In the genomic region with DNA sequence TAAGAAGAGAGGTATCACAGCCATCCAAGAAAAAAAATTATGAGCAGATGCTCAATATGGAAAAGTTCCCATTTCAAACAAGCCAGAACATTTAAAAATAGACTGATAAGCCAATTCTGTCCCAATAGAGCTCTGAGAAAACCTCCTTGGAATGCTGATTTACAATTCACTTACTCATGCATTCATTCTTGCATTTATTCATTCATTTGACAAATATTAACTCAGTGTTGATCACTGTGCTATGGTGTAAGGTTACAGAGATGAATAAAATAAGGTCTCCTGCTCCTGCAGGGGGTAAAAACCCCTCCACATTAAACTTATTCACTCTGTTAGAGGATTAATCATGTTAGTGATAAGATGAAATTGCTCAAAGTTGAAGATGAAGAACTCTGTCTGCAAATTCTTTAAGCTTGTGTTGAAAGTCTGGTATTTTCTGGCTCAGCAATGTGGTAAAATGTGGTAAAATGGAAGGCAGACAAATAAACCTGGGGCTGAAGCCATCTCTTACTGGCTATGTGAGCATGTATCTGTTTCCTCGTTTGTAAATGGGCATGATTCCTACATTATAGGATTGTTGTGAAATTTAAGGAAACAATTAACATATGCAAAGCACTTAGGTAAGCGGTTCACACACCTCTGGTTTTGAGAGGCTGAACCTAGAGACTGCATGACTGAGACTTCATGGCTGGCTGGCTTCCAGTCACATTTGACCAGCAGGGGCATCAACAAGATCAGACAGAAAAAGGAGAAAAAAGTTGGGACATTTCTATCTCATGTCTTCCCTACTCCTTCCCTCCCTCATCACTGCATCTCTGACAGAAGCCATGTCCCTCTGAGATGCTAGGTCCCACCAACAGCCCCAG, we compare ENCODE assay signal across 17 cellular contexts. TPM values are rescaled to one million over a fixed set of nuclear protein-coding genes. Genes with fewer than 3 reads are reported as not detected.
A peak's percentile ranks its signal among the peaks of the same experiment; 100 is the strongest.
DNase-seq lines count a peak whose midpoint lies in the region; ATAC-seq and TF ChIP-seq lines count a peak whose summit lies in the region.
"Had no signal": no experiment of that assay in that cellular context is flagged by ENCODE, and none has a peak within 500 bp of the region (broad histone marks: within the 10 kb centered on the region; RNA-seq: fewer than 3 reads in every experiment).

No MANE protein-coding gene starts in this region.

- H2BK20ac ChIP-seq in IMR-90 (ENCODE audit: low read depth, low read length) = peak overlapping the region; percentile 92

- H3K23ac ChIP-seq in IMR-90 (ENCODE audit: low read depth, low read length) = peak overlapping the region; percentile 76

- peak overlapping the region; percentile 84 for H3K14ac ChIP-seq in IMR-90 (replicated peaks; ENCODE audit: low read depth, low read length)

- peak overlapping the region; percentile 67 to 70 for H4K8ac ChIP-seq in IMR-90 (ENCODE audit: low read depth in 2 of 2, low read length in 2 of 2)

- H2AK9ac ChIP-seq in IMR-90 (replicated peaks; ENCODE audit: low read depth, low read length, poor library complexity) = peak overlapping the region; percentile 80

- H4K91ac ChIP-seq in IMR-90 (ENCODE audit: insufficient read depth, low read depth, low read length) = peak overlapping the region; percentile 87

- no peak for TF ChIP-seq POLR2A in IMR-90 (IDR thresholded peaks at IDR 0.05; ENCODE audit: low read depth, low read length)

- no peaks in the 10 kb centered on the region for H3K36me3 ChIP-seq in IMR-90 (ENCODE audit: control insufficient read depth, insufficient read depth, low read length)
- H3K36me3 ChIP-seq: HAP-1, heart right ventricle, thyroid gland had no signal

- H2BK15ac ChIP-seq in IMR-90 (ENCODE audit: low read depth, low read length) = peak overlapping the region; percentile 59; the same call in 2 of the 3 replicates

- H2AFZ ChIP-seq in IMR-90 (replicated peaks; ENCODE audit: low read length, poor library complexity) = peak overlapping the region; percentile 37

- H3K4me3 ChIP-seq in AG10803 (ENCODE audit: low read length) (no peak overlapping the region), IMR-90 (ENCODE audit: insufficient read depth, low read depth, low read length) (no peak overlapping the region), cardiac fibroblast (replicated peaks in 1 of 2; ENCODE audit: low read depth in 2 of 2, low read length in 2 of 2) (no peak overlapping the region)
- H3K4me3 ChIP-seq: HAP-1, heart right ventricle, thyroid gland had no signal

- no peaks in the 10 kb centered on the region for H3K79me1 ChIP-seq in IMR-90 (ENCODE audit: low read depth in 1 of 2, low read length in 2 of 2)

- H3K4me2 ChIP-seq in IMR-90 (ENCODE audit: low read depth, low read length) = peak overlapping the region; percentile 75

- H4K5ac ChIP-seq in IMR-90 (ENCODE audit: low read depth, low read length) = peak overlapping the region; percentile 77

- no peak overlapping the region for H3K9ac ChIP-seq in IMR-90 (ENCODE audit: low read depth, low read length)

- peak overlapping the region; percentile 93 for H3K4ac ChIP-seq in IMR-90 (ENCODE audit: low read depth, low read length)

- dilution Hi-C loops in IMR-90 (cut with HindIII; ENCODE audit: low sequenced_read_pairs, unreplicated experiment) = no loop called here

- POLR2A ChIA-PET in IMR-90 (lab: Charles Lee; ENCODE audit: unreplicated experiment) = no interaction called here

- H3K4me1 ChIP-seq in IMR-90 (ENCODE audit: control insufficient read depth, insufficient read depth, low read length) = peaks cover 13% of the 10 kb centered on the region
- H3K4me1 ChIP-seq: HAP-1, thyroid gland had no signal

- no peaks in the 10 kb centered on the region for H3K27me3 ChIP-seq in IMR-90 (ENCODE audit: control insufficient read depth, insufficient read depth, low read length)
- H3K27me3 ChIP-seq: heart right ventricle, thyroid gland had no signal

- intact Hi-C loops in IMR-90 (cut with micrococcal nuclease) = loop anchor here (5.0 kb wide), 1 partner anchor 637 kb away; no protein-coding TSS in a partner anchor

- peak overlapping the region; percentile 70 for H3K56ac ChIP-seq in IMR-90 (ENCODE audit: extremely low read depth, insufficient read depth, low read length)

- peak overlapping the region; percentile 97 for H3K18ac ChIP-seq in IMR-90 (ENCODE audit: low read depth, low read length)

- peaks cover 4% of the 10 kb centered on the region; the same call in 1 of the 2 replicates for H3K9me1 ChIP-seq in IMR-90 (ENCODE audit: insufficient read depth, low read length)

- TF ChIP-seq CTCF in AG10803 (conservative IDR thresholded peaks at IDR 0.05; ENCODE audit: low read length) = peak; percentile 31
- no peak for TF ChIP-seq CTCF in IMR-90 (conservative IDR thresholded peaks at IDR 0.05; ENCODE audit: low read depth, low read length)
- no peak for TF ChIP-seq CTCF in cardiac fibroblast (IDR thresholded peaks at IDR 0.05; ENCODE audit: low read depth, low read length)

- H3K27ac ChIP-seq in IMR-90 (ENCODE audit: insufficient read depth, low read length) = peak overlapping the region; percentile 87
- H3K27ac ChIP-seq: heart right ventricle, thyroid gland had no signal

- H2AK5ac ChIP-seq in IMR-90 (ENCODE audit: low read depth, low read length) = peak overlapping the region; percentile 41; the same call in 1 of the 2 replicates

- no TSS peak for BruUV-seq in IMR-90 (replicated peaks; lab: Mats Ljungman, UMichigan)

- CTCF ChIA-PET in IMR-90 (lab: Yijun Ruan, JAX) = interaction anchor here (0.5 to 0.9 kb wide), 4 partner anchors 10 to 251 kb away, joined by 3 to 5 read pairs (median 3); no protein-coding TSS in a partner anchor

- H3K9me3 ChIP-seq in IMR-90 (ENCODE audit: control insufficient read depth, insufficient read depth, low read length) = no peaks in the 10 kb centered on the region
- H3K9me3 ChIP-seq: HAP-1, heart right ventricle, thyroid gland had no signal

- peak overlapping the region; percentile 93 for H2BK5ac ChIP-seq in IMR-90 (ENCODE audit: low read depth, low read length, poor library complexity, severe bottlenecking)

- in situ Hi-C loops in IMR-90 (cut with MboI; ENCODE audit: low sequenced_read_pairs) = no loop called here

- H4K20me1 ChIP-seq in IMR-90 (ENCODE audit: insufficient read depth, low read length) = no peaks in the 10 kb centered on the region

- DNase-seq in AG10803 (ENCODE audit: low read depth) (peak; percentile 91), IMR-90 (peak; percentile 76), cardiac fibroblast (ENCODE audit: low read depth in 2 of 2) (peak; percentile 33 to 53), left kidney (ENCODE audit: low read depth, low spot score) (peak; percentile 14), hepatic stellate cell (ENCODE audit: low spot score) (no peak)
- DNase-seq in activated effector memory CD4-positive, alpha-beta T cell treated with Interleukin-2 at 50 U/mL for 16 hours = no peak
- DNase-seq in activated naive CD4-positive, alpha-beta T cell treated with Interleukin-2 at 50 U/mL for 16 hours = no peak
- no peak for DNase-seq in activated effector memory CD4-positive, alpha-beta T cell treated with anti-CD3 and anti-CD28 coated beads, Interleukin-2, amount 50 U/mL, for 16 hours
- DNase-seq: activated CD4-positive, alpha-beta T cell treated with anti-CD3 and anti-CD28 coated beads, Interleukin-2, amount 50 U/mL, for 4 hours; GDM1; heart right ventricle; NCI-H1436 treated with DMSO at 0.1 percent for 48 hours; NCI-H774; T-helper 9 cell; thyroid gland had no signal

- H2BK120ac ChIP-seq in IMR-90 (ENCODE audit: low read depth, low read length) = peak overlapping the region; percentile 93

- 100% methylated on average over 1 of the region's 2 CpGs; no CpG with 5 or more reads in 1 of the 2 experiments for WGBS in IMR-90 (ENCODE audit: extremely low coverage in 2 of 2, insufficient read length in 1 of 2), 2 experiments

- TF ChIP-seq RAD21 in IMR-90 (IDR thresholded peaks at IDR 0.05; ENCODE audit: low read length) = no peak

- peak; percentile 69 for ATAC-seq in IMR-90 (ENCODE audit: low read depth)
- ATAC-seq: left lobe of liver had no signal

TF ChIP-seq in IMR-90, 13 proteins besides CTCF, POLR2A, EP300 and RAD21:
- no peak for TF ChIP-seq CHD1 (IDR thresholded peaks at IDR 0.05; ENCODE audit: low read depth, low read length)
- peak; percentile 53; the same call in 1 of the 2 replicates for TF ChIP-seq CEBPB (IDR thresholded peaks at IDR 0.05; ENCODE audit: low read depth, low read length)
- no peak for TF ChIP-seq BHLHE40 (IDR thresholded peaks at IDR 0.05; ENCODE audit: low read depth, low read length)
- no peak for TF ChIP-seq USF2 (IDR thresholded peaks at IDR 0.05; ENCODE audit: low read depth, low read length)
- TF ChIP-seq NFE2L2 (IDR thresholded peaks at IDR 0.05; ENCODE audit: low read depth, low read length) = no peak
- TF ChIP-seq RFX5 (IDR thresholded peaks at IDR 0.05; ENCODE audit: low read depth, low read length) = no peak
- TF ChIP-seq, protein P1, sequence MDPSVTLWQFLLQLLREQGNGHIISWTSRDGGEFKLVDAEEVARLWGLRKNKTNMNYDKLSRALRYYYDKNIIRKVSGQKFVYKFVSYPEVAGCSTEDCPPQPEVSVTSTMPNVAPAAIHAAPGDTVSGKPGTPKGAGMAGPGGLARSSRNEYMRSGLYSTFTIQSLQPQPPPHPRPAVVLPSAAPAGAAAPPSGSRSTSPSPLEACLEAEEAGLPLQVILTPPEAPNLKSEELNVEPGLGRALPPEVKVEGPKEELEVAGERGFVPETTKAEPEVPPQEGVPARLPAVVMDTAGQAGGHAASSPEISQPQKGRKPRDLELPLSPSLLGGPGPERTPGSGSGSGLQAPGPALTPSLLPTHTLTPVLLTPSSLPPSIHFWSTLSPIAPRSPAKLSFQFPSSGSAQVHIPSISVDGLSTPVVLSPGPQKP (IDR thresholded peaks at IDR 0.05; ENCODE audit: borderline replicate concordance, low read depth, low read length) = no peak

RNA-seq across cellular contexts. Expression of gene DAB1, which starts 45.0 kb away (rescaled TPM):
- 0.18 and 0.56 TPM in 2 replicates for total RNA-seq in IMR-90 (2012; rRNA removed)
- polyA plus RNA-seq in IMR-90 (2012; rRNA removed) = 0.41 and 0.53 TPM in 2 replicates
- 0.14 and 0.57 TPM in 2 replicates for polyA plus RNA-seq in IMR-90 (2012; cell fraction: cytosol; rRNA removed)
- polyA plus RNA-seq in IMR-90 (2012; cell fraction: nucleus; rRNA removed; ENCODE audit: low replicate concordance) = 0.67 and 0.73 TPM in 2 replicates

Comparison
In these comparisons a context has a peak if more than half of its experiments do, and no peak if none do; other contexts are left out.
1. DNase-seq: peak in AG10803 (single experiment), IMR-90 (single experiment), cardiac fibroblast (2 of 2) and left kidney (single experiment); none in activated effector memory CD4-positive, alpha-beta T cell treated with Interleukin-2 at 50 U/mL for 16 hours (single experiment), hepatic stellate cell (single experiment), activated naive CD4-positive, alpha-beta T cell treated with Interleukin-2 at 50 U/mL for 16 hours (single experiment) and activated effector memory CD4-positive, alpha-beta T cell treated with anti-CD3 and anti-CD28 coated beads, Interleukin-2, amount 50 U/mL, for 16 hours (single experiment).